In the genomic region with DNA sequence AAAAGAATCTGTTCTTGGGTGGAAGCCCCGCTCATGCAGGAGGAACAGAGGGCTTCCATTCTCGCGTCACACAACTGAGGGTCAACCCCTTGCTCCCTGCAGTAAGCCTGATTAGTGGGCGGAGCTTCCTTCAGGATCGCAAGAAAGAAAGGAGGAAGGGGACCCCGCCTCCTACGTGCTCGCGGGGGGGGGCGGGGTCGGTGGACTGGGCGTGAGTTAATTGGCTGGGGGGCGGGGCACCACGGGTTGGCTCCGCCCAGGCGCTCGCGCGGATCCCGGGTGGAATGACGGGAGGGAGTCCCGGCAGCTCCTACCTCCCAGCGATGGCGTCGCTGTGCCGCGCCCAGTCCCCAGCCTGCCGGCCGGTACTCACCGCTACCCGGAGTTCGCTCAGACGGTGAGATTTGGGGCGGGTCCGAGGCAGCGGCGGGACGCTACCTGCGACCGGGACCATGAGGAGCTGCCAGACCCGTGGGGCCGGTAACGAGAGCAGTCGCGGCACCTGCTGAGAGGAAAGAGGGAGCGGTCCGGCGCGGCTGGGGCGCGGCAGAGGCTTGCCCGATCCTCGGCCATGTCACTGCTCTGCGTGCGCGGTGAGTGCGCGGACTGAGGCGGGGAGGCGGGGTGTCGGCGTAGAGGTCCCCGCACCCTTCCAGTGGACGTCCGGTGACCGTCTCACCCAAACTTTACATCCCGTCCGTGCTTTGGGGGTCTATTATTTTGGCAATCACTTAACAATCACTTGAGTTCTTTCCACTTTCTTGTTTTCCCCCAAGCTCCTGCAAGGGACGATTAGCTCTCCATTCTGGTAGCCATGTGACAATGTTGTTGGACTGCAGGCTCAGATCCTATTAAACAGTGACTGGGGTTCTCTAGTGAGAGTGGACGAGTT, we compare ENCODE assay signal across 8 cellular contexts. TPM values are rescaled to one million over a fixed set of nuclear protein-coding genes. Genes with fewer than 3 reads are reported as not detected.
A peak's percentile ranks its signal among the peaks of the same experiment; 100 is the strongest.
DNase-seq lines count a peak whose midpoint lies in the region; ATAC-seq and TF ChIP-seq lines count a peak whose summit lies in the region.

A gene (plus strand): TSS at position 297 of the 892 bp plus-strand sequence. CDS start 275 bp downstream, at position 572.

- peak within 1 kb of the TSS; percentile 73 for H2AFZ ChIP-seq in MM.1S (ENCODE audit: low read length)

- peak; percentile 98 for DNase-seq in D341Med (ENCODE audit: low spot score)
- peak; percentile 90 for DNase-seq in MM.1S
- peak; percentile 97 for DNase-seq in SK-N-DZ (ENCODE audit: low spot score)
- peak; percentile 73 to 82 for DNase-seq in activated naive CD4-positive, alpha-beta T cell treated with anti-CD3 and anti-CD28 coated beads, Interleukin-2, amount 50 U/mL, for 72 hours (ENCODE audit: low spot score in 2 of 2)
- DNase-seq in globus pallidus (ENCODE audit: low spot score): peak; percentile 95

- H3K9me3 Mint-ChIP-seq in activated naive CD4-positive, alpha-beta T cell treated with anti-CD3 and anti-CD28 coated beads, Interleukin-2, amount 50 U/mL, for 72 hours: no peaks in the 10 kb centered on the region

- H4K20me1 ChIP-seq in MM.1S (ENCODE audit: insufficient read depth, low read length): no peaks in the 10 kb centered on the region

- peak; percentile 80 for ATAC-seq in GM21825 (IDR thresholded peaks at IDR 0.05; ENCODE audit: unreplicated experiment)
- ATAC-seq in activated naive CD4-positive, alpha-beta T cell treated with anti-CD3 and anti-CD28 coated beads, Interleukin-2, amount 50 U/mL, for 72 hours: peak; percentile 91 to 95

- H3K27ac ChIP-seq in MM.1S (ENCODE audit: low read length): peak within 1 kb of the TSS; percentile 56; the same call in 1 of the 2 replicates
- no peak within 1 kb of the TSS for H3K27ac ChIP-seq in neutrophil
- peak within 1 kb of the TSS; percentile 81 for H3K27ac ChIP-seq in subcutaneous abdominal adipose tissue (ENCODE audit: low read depth, low read length)

- H3K27me3 ChIP-seq in MM.1S (replicated peaks; ENCODE audit: insufficient read depth, low read length): no peaks in the 10 kb centered on the region
- peaks cover 26% of the 10 kb centered on the region for H3K27me3 ChIP-seq in neutrophil
- H3K27me3 ChIP-seq in subcutaneous abdominal adipose tissue (ENCODE audit: control insufficient read depth in 5 of 5, insufficient read depth in 4 of 5, low read length in 5 of 5): no peaks in the 10 kb centered on the region

- H3K36me3 ChIP-seq in MM.1S (replicated peaks; ENCODE audit: insufficient read depth, low read length) (no peaks in the 10 kb centered on the region), neutrophil (no peaks in the 10 kb centered on the region), subcutaneous abdominal adipose tissue (ENCODE audit: control insufficient read depth in 5 of 5, insufficient read depth in 5 of 5, low read length in 5 of 5) (no peaks in the 10 kb centered on the region)

- H3K27ac Mint-ChIP-seq in activated naive CD4-positive, alpha-beta T cell treated with anti-CD3 and anti-CD28 coated beads, Interleukin-2, amount 50 U/mL, for 72 hours: peak within 1 kb of the TSS in 1 of 2 donors; percentile 42

- H3K9ac ChIP-seq in MM.1S (ENCODE audit: low read length) (peak within 1 kb of the TSS; percentile 54), subcutaneous abdominal adipose tissue (ENCODE audit: low read length in 5 of 5) (peak within 1 kb of the TSS; percentile 72 to 83 (median 75))

- peaks cover 39% of the 10 kb centered on the region for H3F3A ChIP-seq in MM.1S (ENCODE audit: insufficient read depth, low read length)

- H3K9me3 ChIP-seq in MM.1S (replicated peaks; ENCODE audit: insufficient read depth, low read length) (no peaks in the 10 kb centered on the region), neutrophil (no peaks in the 10 kb centered on the region), subcutaneous abdominal adipose tissue (ENCODE audit: control insufficient read depth in 5 of 5, low read length in 5 of 5) (no peaks in the 10 kb centered on the region)

- peak within 1 kb of the TSS; percentile 74 for H3K4me3 ChIP-seq in MM.1S (ENCODE audit: low read length)
- H3K4me3 ChIP-seq in neutrophil (ENCODE audit: low read depth in 1 of 2, low read length in 1 of 2): peak within 1 kb of the TSS; percentile 71 to 86
- H3K4me3 ChIP-seq in subcutaneous abdominal adipose tissue (ENCODE audit: low read depth in 1 of 5, low read length in 5 of 5): peak within 1 kb of the TSS; percentile 75 to 98 (median 86)

- H3K4me1 ChIP-seq in MM.1S (ENCODE audit: low read length) (peaks cover 26% of the 10 kb centered on the region), neutrophil (ENCODE audit: control insufficient read depth in 1 of 2, insufficient read depth in 1 of 2, low read depth in 1 of 2, low read length in 1 of 2) (peaks cover 14 to 15% of the 10 kb centered on the region in 2 experiments), subcutaneous abdominal adipose tissue (ENCODE audit: control insufficient read depth in 5 of 5, insufficient read depth in 5 of 5, low read length in 5 of 5) (peaks cover 0 to 22% (median 17%) of the 10 kb centered on the region in 5 donors)

- no peaks in the 10 kb centered on the region for H3K9me2 ChIP-seq in MM.1S (replicated peaks; ENCODE audit: insufficient read depth, low read length)

- TF ChIP-seq CTCF in MM.1S (IDR thresholded peaks at IDR 0.05; ENCODE audit: low read length) (no peak), neutrophil (IDR thresholded peaks at IDR 0.05) (no peak)

- H3K36me3 Mint-ChIP-seq in activated naive CD4-positive, alpha-beta T cell treated with anti-CD3 and anti-CD28 coated beads, Interleukin-2, amount 50 U/mL, for 72 hours: peaks cover 0 to 4% of the 10 kb centered on the region in 2 donors

- peak within 1 kb of the TSS; percentile 66 for H3K4me2 ChIP-seq in MM.1S (ENCODE audit: low read depth, low read length)

- peaks cover 39% of the 10 kb centered on the region for H3K79me2 ChIP-seq in MM.1S (ENCODE audit: low read length)

RNA-seq across cellular contexts. Expression of the gene that starts here (rescaled TPM):
- polyA plus RNA-seq in SK-N-DZ (2014; cell fraction: cytosol; rRNA removed): 26.0 and 34.6 TPM in 2 replicates
- polyA plus RNA-seq in SK-N-DZ (2014; cell fraction: nucleus; rRNA removed): 40.0 and 56.8 TPM in 2 replicates
- total RNA-seq in activated naive CD4-positive, alpha-beta T cell treated with anti-CD3 and anti-CD28 coated beads, Interleukin-2, amount 50 U/mL, for 72 hours: 1 to 10 TPM; 2.3 to 5.0 TPM
